Comparison of ENCODE assay signal across 29 cellular contexts in the genomic region with DNA sequence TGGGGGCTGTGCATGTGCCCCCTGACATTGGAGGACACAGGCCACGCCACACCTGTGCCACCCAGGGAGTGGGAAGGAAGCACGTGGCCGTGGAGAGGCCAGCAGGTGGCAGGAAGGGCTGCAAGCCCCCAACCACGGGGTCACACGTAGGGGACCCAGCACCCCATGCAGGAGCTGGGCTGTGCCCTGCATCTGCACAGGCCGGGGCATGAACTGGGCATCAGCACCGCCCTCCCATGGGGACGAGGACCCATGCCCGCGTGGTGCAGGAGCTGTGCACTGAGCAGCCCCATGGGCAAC.
"Had no signal": no experiment of that assay in that cellular context is flagged by ENCODE, and none has a peak within 500 bp of the region (broad histone marks: within the 10 kb centered on the region; RNA-seq: fewer than 3 reads in every experiment).

No MANE protein-coding gene starts in this region.

- H3K4me1 Mint-ChIP-seq: naive thymus-derived CD8-positive, alpha-beta T cell; neural crest cell; stimulated activated effector memory CD8-positive, alpha-beta T cell treated with anti-CD3 and anti-CD28 coated beads, Interleukin-12 subunit alpha, Interleukin-12 subunit beta, amount 100 ng/mL, for 72 hours; stimulated activated naive CD8-positive, alpha-beta T cell treated with anti-CD3 and anti-CD28 coated beads, Interleukin-15, amount 100 ng/mL, for 72 hours had no signal

- H3K36me3 ChIP-seq: ovary, right lobe of liver, suprapubic skin, tibial artery, transverse colon, vagina had no signal

- DNase-seq: naive B cell; naive thymus-derived CD8-positive, alpha-beta T cell; nephron progenitor cell; occipital lobe; ovary; psoas muscle; stimulated activated CD4-positive, alpha-beta T cell treated with anti-CD3 and anti-CD28 coated beads, Interleukin-15, amount 100 ng/mL, for 24 hours; stimulated activated CD4-positive, alpha-beta T cell treated with anti-CD3 and anti-CD28 coated beads, Interleukin-2, amount 100 ng/mL, for 24 hours; stimulated activated CD4-positive, alpha-beta T cell treated with anti-CD3 and anti-CD28 coated beads, Interleukin-2, amount 100 ng/mL, for 48 hours; stimulated activated CD4-positive, alpha-beta T cell treated with anti-CD3 and anti-CD28 coated beads, Interleukin-4, amount 100 ng/mL, for 24 hours; stimulated activated naive CD4-positive, alpha-beta T cell; stimulated activated naive CD8-positive, alpha-beta T cell treated with anti-CD3 and anti-CD28 coated beads, Interleukin-15, amount 100 ng/mL, for 72 hours; stimulated activated naive CD8-positive, alpha-beta T cell treated with anti-CD3 and anti-CD28 coated beads, Interleukin-15, Interleukin-2, amounts not matched to agents 100 U/mL and 50 U/mL, for 24 hours; substantia nigra; testis; tibial artery; transverse colon had no signal

- FAIRE-seq: urothelium cell line had no signal

- H3K9ac ChIP-seq: parathyroid adenoma had no signal

- H2AFZ ChIP-seq: parathyroid adenoma had no signal

- H3K4me3 Mint-ChIP-seq: naive B cell; naive thymus-derived CD8-positive, alpha-beta T cell; natural killer cell treated with Interleukin-12 subunit alpha and Interleukin-12 subunit beta and Interleukin-15 and Interleukin-18, amount 100 ng/mL, for 72 hours; nephron progenitor cell; neural crest cell; stimulated activated effector memory CD8-positive, alpha-beta T cell treated with anti-CD3 and anti-CD28 coated beads, Interleukin-12 subunit alpha, Interleukin-12 subunit beta, amount 100 ng/mL, for 72 hours; stimulated activated naive CD8-positive, alpha-beta T cell treated with anti-CD3 and anti-CD28 coated beads, Interleukin-15, amount 100 ng/mL, for 72 hours; type B pancreatic cell had no signal

- H3K36me3 Mint-ChIP-seq: naive B cell; naive thymus-derived CD8-positive, alpha-beta T cell; natural killer cell treated with Interleukin-12 subunit alpha and Interleukin-12 subunit beta and Interleukin-15 and Interleukin-18, amount 100 ng/mL, for 72 hours; stimulated activated effector memory CD8-positive, alpha-beta T cell treated with anti-CD3 and anti-CD28 coated beads, Interleukin-12 subunit alpha, Interleukin-12 subunit beta, amount 100 ng/mL, for 72 hours; type B pancreatic cell had no signal

- H3K27me3 ChIP-seq: ovary, testis, vagina had no signal

- H3K9me3 Mint-ChIP-seq: naive B cell; naive thymus-derived CD8-positive, alpha-beta T cell; natural killer cell treated with Interleukin-12 subunit alpha and Interleukin-12 subunit beta and Interleukin-15 and Interleukin-18, amount 100 ng/mL, for 72 hours; nephron progenitor cell; neural crest cell; stimulated activated effector memory CD8-positive, alpha-beta T cell treated with anti-CD3 and anti-CD28 coated beads, Interleukin-12 subunit alpha, Interleukin-12 subunit beta, amount 100 ng/mL, for 72 hours; stimulated activated naive CD8-positive, alpha-beta T cell treated with anti-CD3 and anti-CD28 coated beads, Interleukin-15, amount 100 ng/mL, for 72 hours; type B pancreatic cell had no signal

- H3K9me3 ChIP-seq: ovary, psoas muscle, right lobe of liver, suprapubic skin, testis, tibial artery, transverse colon, vagina had no signal

- H3K79me2 ChIP-seq: parathyroid adenoma had no signal

- H3K27ac ChIP-seq: ovary, parathyroid adenoma, psoas muscle, right lobe of liver, skin epidermis, suprapubic skin, testis, tibial artery, transverse colon, vagina had no signal

- ATAC-seq: naive thymus-derived CD8-positive, alpha-beta T cell; psoas muscle; stimulated activated effector memory CD8-positive, alpha-beta T cell treated with anti-CD3 and anti-CD28 coated beads, Interleukin-12 subunit alpha, Interleukin-12 subunit beta, amount 100 ng/mL, for 72 hours; stimulated activated naive CD8-positive, alpha-beta T cell treated with anti-CD3 and anti-CD28 coated beads, Interleukin-15, amount 100 ng/mL, for 72 hours; stimulated activated naive CD8-positive, alpha-beta T cell treated with anti-CD3 and anti-CD28 coated beads, Interleukin-15, Interleukin-2, amounts not matched to agents 100 U/mL and 50 U/mL, for 24 hours had no signal

- H3K4me2 ChIP-seq: smooth muscle cell had no signal

- H3K27ac Mint-ChIP-seq: naive thymus-derived CD8-positive, alpha-beta T cell; natural killer cell treated with Interleukin-12 subunit alpha and Interleukin-12 subunit beta and Interleukin-15 and Interleukin-18, amount 100 ng/mL, for 72 hours; nephron progenitor cell; progenitor cell of endocrine pancreas; stimulated activated effector memory CD8-positive, alpha-beta T cell treated with anti-CD3 and anti-CD28 coated beads, Interleukin-12 subunit alpha, Interleukin-12 subunit beta, amount 100 ng/mL, for 72 hours; stimulated activated naive CD8-positive, alpha-beta T cell treated with anti-CD3 and anti-CD28 coated beads, Interleukin-15, amount 100 ng/mL, for 72 hours; type B pancreatic cell had no signal

- H3K4me3 ChIP-seq: ovary, psoas muscle, right lobe of liver, skin epidermis, smooth muscle cell, suprapubic skin, testis, tibial artery, transverse colon, vagina had no signal

- H3K4me1 ChIP-seq: parathyroid adenoma, psoas muscle, right lobe of liver, suprapubic skin, testis, tibial artery, transverse colon, vagina had no signal
